Comparison of ENCODE assay signal across 9 cellular contexts in the genomic region with DNA sequence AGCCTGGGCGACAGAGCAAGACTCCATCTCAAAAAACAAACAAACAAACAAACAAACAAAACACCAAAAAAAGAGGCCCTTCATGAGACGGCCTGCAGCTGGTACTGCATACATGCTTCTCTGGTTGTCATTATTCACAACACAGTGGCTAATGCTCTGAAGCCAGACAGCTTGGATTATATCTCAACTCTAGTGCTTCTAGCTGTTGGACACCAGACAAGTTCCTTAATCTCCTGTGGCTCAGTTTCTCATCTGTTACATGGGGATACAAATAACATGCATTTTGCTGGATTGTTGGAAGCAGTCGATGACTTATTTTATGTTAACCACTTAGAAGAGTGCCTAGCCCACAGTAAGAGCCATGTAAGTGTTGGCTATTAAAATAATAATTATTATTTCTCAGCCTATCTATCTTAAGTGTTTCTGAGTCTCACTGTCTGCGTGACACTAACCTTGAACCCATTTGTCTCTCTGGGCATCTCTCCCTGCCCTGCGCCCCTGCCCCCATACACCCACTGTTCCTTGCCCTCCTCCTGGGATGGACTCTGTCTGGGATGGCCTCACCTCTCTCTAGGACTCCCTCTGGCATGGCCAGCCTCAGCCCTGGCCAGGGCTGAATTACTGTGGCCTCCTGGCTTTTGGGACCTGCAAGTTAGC. TPM values are rescaled to one million over a fixed set of nuclear protein-coding genes. Genes with fewer than 3 reads are reported as not detected.
DNase-seq lines count a peak whose midpoint lies in the region; ATAC-seq and TF ChIP-seq lines count a peak whose summit lies in the region.
"Had no signal": no experiment of that assay in that cellular context is flagged by ENCODE, and none has a peak within 500 bp of the region (broad histone marks: within the 10 kb centered on the region; RNA-seq: fewer than 3 reads in every experiment).

No MANE protein-coding gene starts in this region.

- WGBS in mesodermal cell (ENCODE audit: insufficient coverage in 2 of 2), 2 experiments, result 79 to 92% methylated on average over 4 to 5 of the region's 5 CpGs

- in situ Hi-C loops in ACHN (cut with HindIII; ENCODE audit: low pct_ligation_motif_present, low pct_unique_long_range_greater_than_20kb, low sequenced_read_pairs), result no loop called here

- ATAC-seq in HG03520 (IDR thresholded peaks at IDR 0.05; ENCODE audit: unreplicated experiment), result no peak

- no peak for TF ChIP-seq CTCF in left ventricle myocardium inferior (IDR thresholded peaks at IDR 0.05; ENCODE audit: borderline replicate concordance)

- H3K4me3 ChIP-seq in left ventricle myocardium inferior, result peak overlapping the region; percentile 76
- no peak overlapping the region for H3K4me3 ChIP-seq in mesodermal cell (ENCODE audit: extremely low read depth, insufficient read depth, low read length, poor library complexity, severe bottlenecking)

- H3K4me1 ChIP-seq in left ventricle myocardium inferior (peaks cover 93% of the 10 kb centered on the region), mesodermal cell (ENCODE audit: control insufficient read depth, insufficient read depth, low read length, poor library complexity, severe bottlenecking) (peaks cover 52% of the 10 kb centered on the region)

- H3K27ac ChIP-seq in left ventricle myocardium inferior (replicated peaks) (peak overlapping the region; percentile 96), angular gyrus (ENCODE audit: low read depth, low read length) (peak overlapping the region; percentile 92), mesodermal cell (ENCODE audit: low read depth, low read length, severe bottlenecking) (peak overlapping the region; percentile 84)

- H3K27me3 ChIP-seq in left ventricle myocardium inferior (ENCODE audit: low read depth), result no peaks in the 10 kb centered on the region

- intact Hi-C loops in left ventricle myocardium inferior (cut with micrococcal nuclease) (no loop called here), cardiac septum (cut with DNase I) (no loop called here)

- H3K9me3 ChIP-seq in left ventricle myocardium inferior (replicated peaks) (no peaks in the 10 kb centered on the region), mesodermal cell (ENCODE audit: control insufficient read depth, low read length) (no peaks in the 10 kb centered on the region)

- DNase-seq in left ventricle myocardium inferior (no peak), cardiac septum (ENCODE audit: low spot score) (no peak), ecto neural progenitor cell (ENCODE audit: low spot score) (no peak), ACHN (no peak)
- no peak for DNase-seq in stimulated activated CD8-positive, alpha-beta memory T cell treated with anti-CD3 and anti-CD28 coated beads, Interleukin-4, amount 100 ng/mL, for 48 hours

- H3K36me3 ChIP-seq in left ventricle myocardium inferior (no peaks in the 10 kb centered on the region), mesodermal cell (ENCODE audit: control insufficient read depth, insufficient read depth, low read length) (no peaks in the 10 kb centered on the region)

RNA-seq across cellular contexts. Expression of a gene that starts 3.1 kb away (rescaled TPM):
- 26.7 TPM for total RNA-seq in left ventricle myocardium inferior
- total RNA-seq in cardiac septum, result 97.7 TPM
- 45.4 TPM for polyA plus RNA-seq in mesodermal cell (2013, experiment 1 of 2)
- 29.8 TPM for polyA plus RNA-seq in mesodermal cell (2013, experiment 2 of 2)

RNA-seq across cellular contexts. Expression of a gene that starts 12.8 kb away (rescaled TPM):
- total RNA-seq in left ventricle myocardium inferior, result 66.3 TPM
- 101 TPM for total RNA-seq in cardiac septum
- polyA plus RNA-seq in mesodermal cell (2013, experiment 1 of 2), result 28.7 TPM
- polyA plus RNA-seq in mesodermal cell (2013, experiment 2 of 2), result 27.5 TPM

RNA-seq across cellular contexts. Expression of a gene that starts 13.4 kb away (rescaled TPM):
- total RNA-seq in left ventricle myocardium inferior, result 700 TPM
- total RNA-seq in cardiac septum, result 595 TPM
- 265 TPM for polyA plus RNA-seq in mesodermal cell (2013, experiment 1 of 2)
- 218 TPM for polyA plus RNA-seq in mesodermal cell (2013, experiment 2 of 2)

RNA-seq across cellular contexts. Expression of a gene that starts 13.7 kb away (rescaled TPM):
- total RNA-seq in left ventricle myocardium inferior (2.7 TPM), cardiac septum (0.94 TPM)
- polyA plus RNA-seq in mesodermal cell (2013, experiment 1 of 2), result 10.8 TPM
- 12.0 TPM for polyA plus RNA-seq in mesodermal cell (2013, experiment 2 of 2)
- total RNA-seq: M059J had no signal

RNA-seq across cellular contexts. Expression of a gene that starts 18.2 kb away (rescaled TPM):
- total RNA-seq in left ventricle myocardium inferior, result 2.5 TPM
- total RNA-seq in cardiac septum, result 4.4 TPM
- polyA plus RNA-seq in mesodermal cell (2013, experiment 1 of 2), result 38.9 TPM
- polyA plus RNA-seq in mesodermal cell (2013, experiment 2 of 2), result 30.3 TPM
